Comparison of ENCODE assay signal across 10 cellular contexts in the genomic region with DNA sequence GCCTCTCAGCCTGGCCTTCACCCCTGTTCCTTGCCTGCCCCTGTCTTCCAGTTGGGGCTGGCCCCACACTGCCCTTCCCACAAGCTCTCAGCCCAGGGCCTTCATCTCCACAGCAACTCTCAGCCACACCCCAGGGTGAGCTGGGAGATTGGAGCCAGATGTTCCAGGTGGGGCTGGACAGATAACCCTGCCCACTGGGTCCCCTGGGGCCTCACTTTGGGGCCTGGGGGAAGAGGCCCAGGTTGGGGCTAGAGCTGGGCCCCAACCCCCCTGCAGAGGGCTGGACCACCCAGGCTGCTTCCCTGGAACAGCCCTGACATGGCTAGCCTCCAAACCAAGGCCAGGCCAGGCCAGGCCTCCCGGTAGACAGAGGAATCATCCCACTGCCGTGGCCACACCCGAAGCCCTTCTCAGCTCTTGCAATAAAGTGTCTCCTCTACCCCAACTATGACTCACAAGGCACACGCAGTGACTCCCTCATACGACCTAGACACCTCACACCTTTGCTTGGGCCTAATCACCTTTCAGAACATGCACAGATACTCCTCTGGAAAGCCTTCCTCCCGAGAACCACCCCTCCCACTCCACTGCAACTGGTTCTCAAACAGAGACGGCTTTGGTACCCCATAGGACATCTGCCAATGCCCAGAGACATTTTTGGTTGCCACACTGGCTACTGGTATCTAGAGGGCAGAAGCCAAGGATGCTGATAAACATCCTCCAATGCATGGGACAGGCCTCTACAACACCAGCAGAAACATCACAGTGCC. TPM values are rescaled to one million over a fixed set of nuclear protein-coding genes. Genes with fewer than 3 reads are reported as not detected.
DNase-seq lines count a peak whose midpoint lies in the region; ATAC-seq, FAIRE-seq and TF ChIP-seq lines count a peak whose summit lies in the region.
"Had no signal": no experiment of that assay in that cellular context is flagged by ENCODE, and none has a peak within 500 bp of the region (broad histone marks: within the 10 kb centered on the region; RNA-seq: fewer than 3 reads in every experiment).

No MANE protein-coding gene starts in this region.

- H3K4me3 ChIP-seq in kidney (ENCODE audit: low read length in 2 of 2) (no peak overlapping the region), upper lobe of right lung (no peak overlapping the region)

- no peaks in the 10 kb centered on the region for H3K9me3 Mint-ChIP-seq in activated T-helper 17 cell treated with anti-CD3 and anti-CD28 coated beads, Interleukin-2, amount 50 U/mL, for 72 hours

- H3K36me3 Mint-ChIP-seq in activated T-helper 17 cell treated with anti-CD3 and anti-CD28 coated beads, Interleukin-2, amount 50 U/mL, for 72 hours (ENCODE audit: low read depth), result peaks cover 100% of the 10 kb centered on the region

- intact Hi-C loops in kidney (cut with DNase I) (no loop called here), upper lobe of right lung (cut with DNase I) (no loop called here)

- DNase-seq in AG20443 (ENCODE audit: low spot score), result peak; percentile 87
- peak; percentile 89 for DNase-seq in LoVo (ENCODE audit: low spot score)
- DNase-seq in kidney, result peak; percentile 66
- DNase-seq in upper lobe of right lung, result peak; percentile 47
- DNase-seq in SHP77 treated with DMSO at 0.1 percent for 48 hours (lab: John Stamatoyannopoulos, UW), result no peak
- no peak for DNase-seq in CD1c-positive myeloid dendritic cell (ENCODE audit: extremely low spot score)
- DNase-seq in germinal center (ENCODE audit: low spot score), result no peak

- ATAC-seq in activated T-helper 17 cell treated with anti-CD3 and anti-CD28 coated beads, Interleukin-2, amount 50 U/mL, for 72 hours (replicated peaks), result peak; percentile 37
- ATAC-seq in upper lobe of right lung, result no peak

- H3K27ac ChIP-seq in kidney (ENCODE audit: low read depth in 2 of 2, low read length in 2 of 2) (no peak overlapping the region), upper lobe of right lung (no peak overlapping the region)

- H3K4me1 ChIP-seq in kidney (ENCODE audit: control insufficient read depth in 1 of 2, insufficient read depth in 1 of 2, low read depth in 1 of 2, low read length in 2 of 2), result peaks cover 19 to 37% of the 10 kb centered on the region in 2 donors
- H3K4me1 ChIP-seq in upper lobe of right lung, result peaks cover 79% of the 10 kb centered on the region

- peaks cover 0 to 2% of the 10 kb centered on the region in 2 donors for H3K36me3 ChIP-seq in kidney (ENCODE audit: control insufficient read depth in 1 of 2, insufficient read depth in 2 of 2, low read length in 2 of 2)
- H3K36me3 ChIP-seq in upper lobe of right lung, result no peaks in the 10 kb centered on the region

- no peaks in the 10 kb centered on the region for H3K9me3 ChIP-seq in kidney (ENCODE audit: control insufficient read depth in 1 of 2, low read length in 2 of 2)
- no peaks in the 10 kb centered on the region for H3K9me3 ChIP-seq in upper lobe of right lung

- H3K4me3 Mint-ChIP-seq in activated T-helper 17 cell treated with anti-CD3 and anti-CD28 coated beads, Interleukin-2, amount 50 U/mL, for 72 hours, result peak overlapping the region; percentile 69

- no peak overlapping the region for H3K9ac ChIP-seq in kidney (ENCODE audit: low read length in 2 of 2)

- H3K27me3 Mint-ChIP-seq in activated T-helper 17 cell treated with anti-CD3 and anti-CD28 coated beads, Interleukin-2, amount 50 U/mL, for 72 hours, result no peaks in the 10 kb centered on the region

- H3K4me1 Mint-ChIP-seq in activated T-helper 17 cell treated with anti-CD3 and anti-CD28 coated beads, Interleukin-2, amount 50 U/mL, for 72 hours, result peaks cover 74% of the 10 kb centered on the region

- H3K27me3 ChIP-seq in upper lobe of right lung, result no peaks in the 10 kb centered on the region

- TF ChIP-seq CTCF in kidney (IDR thresholded peaks at IDR 0.05; ENCODE audit: borderline replicate concordance, extremely low read depth, insufficient read depth), result no peak
- TF ChIP-seq CTCF in upper lobe of right lung (IDR thresholded peaks at IDR 0.05), result no peak

- no peak for FAIRE-seq in kidney (lab: Jason Lieb, UNC)
- FAIRE-seq: colon, GM18507 had no signal

- H3K27ac Mint-ChIP-seq in activated T-helper 17 cell treated with anti-CD3 and anti-CD28 coated beads, Interleukin-2, amount 50 U/mL, for 72 hours, result peak overlapping the region; percentile 89

RNA-seq across cellular contexts. Expression of a gene that starts 22.2 kb away (rescaled TPM):
- 100 to 1,000 TPM; 217 to 280 TPM for total RNA-seq in activated T-helper 17 cell treated with anti-CD3 and anti-CD28 coated beads, Interleukin-2, amount 50 U/mL, for 72 hours
- total RNA-seq in kidney (55.9 TPM), upper lobe of right lung (12.9 TPM)
- polyA plus RNA-seq in kidney (ENCODE audit: insufficient read depth, low read depth, low replicate concordance), result 28.6 TPM

Comparison
In these comparisons a context has a peak if more than half of its experiments do, and no peak if none do; other contexts are left out.
1. DNase-seq: peak in AG20443 (single experiment), LoVo (single experiment), kidney (single experiment) and upper lobe of right lung (single experiment); none in SHP77 treated with DMSO at 0.1 percent for 48 hours (single experiment), CD1c-positive myeloid dendritic cell (single experiment) and germinal center (single experiment).